In genomic region chr5:150000261-150000989, GRCh38 we compare ENCODE assay signal across 8 cellular contexts. TPM values are rescaled to one million over a fixed set of nuclear protein-coding genes. Genes with fewer than 3 reads are reported as not detected.
DNase-seq lines count a peak whose midpoint lies in the region; ATAC-seq and TF ChIP-seq lines count a peak whose summit lies in the region.

Gene HMGXB3, plus strand, starts transcription at chr5:150000739. Its CDS starts 4,114 bp downstream, at chr5:150004853.
Gene TIGD6, minus strand, starts transcription at chr5:150000654. Its CDS starts 4,306 bp downstream, at chr5:149996348.

- no peaks in the 10 kb centered on the region for H3K27me3 ChIP-seq in BLaER1 treated with 17β-estradiol and CSF1 and Interleukin-3, amounts not matched to agents 10 nM and 100 nM

- H3K27ac ChIP-seq in BLaER1 treated with 17β-estradiol and CSF1 and Interleukin-3, amounts not matched to agents 10 nM and 100 nM = peak within 1 kb of the TSS; percentile 92 to 100 (median 98)
- H3K27ac ChIP-seq in coronary artery = peak within 1 kb of the TSS; percentile 93 to 95

- H3K27ac Mint-ChIP-seq in activated CD4-positive, alpha-beta T cell treated with anti-CD3 and anti-CD28 coated beads, Interleukin-2, amount 10 ng/mL, durations not matched to agents 24 days and 14 days = peak within 1 kb of the TSS; percentile 97

- peaks cover 32 to 41% (median 36%) of the 10 kb centered on the region in 11 experiments for H3K36me3 ChIP-seq in BLaER1 treated with 17β-estradiol and CSF1 and Interleukin-3, amounts not matched to agents 10 nM and 100 nM

- intact Hi-C loops in activated CD4-positive, alpha-beta T cell treated with anti-CD3 and anti-CD28 coated beads, Interleukin-2, amount 10 ng/mL, durations not matched to agents 24 days and 14 days (cut with micrococcal nuclease) = loop anchor here (2.0 to 10.0 kb wide), 5 partner anchors 214 to 454 kb away; partner anchors contain the start of genes CD74, PPARGC1B and TCOF1

- peaks cover 24% of the 10 kb centered on the region for H3K36me3 Mint-ChIP-seq in activated CD4-positive, alpha-beta T cell treated with anti-CD3 and anti-CD28 coated beads, Interleukin-2, amount 10 ng/mL, durations not matched to agents 24 days and 14 days (ENCODE audit: low read depth)

- no peaks in the 10 kb centered on the region for H3K9me3 ChIP-seq in BLaER1 treated with 17β-estradiol and CSF1 and Interleukin-3, amounts not matched to agents 10 nM and 100 nM (replicated peaks in 1 of 11)

- peak within 1 kb of the TSS; percentile 86 for H3K4me3 Mint-ChIP-seq in activated CD4-positive, alpha-beta T cell treated with anti-CD3 and anti-CD28 coated beads, Interleukin-2, amount 10 ng/mL, durations not matched to agents 24 days and 14 days

- peaks cover 41% of the 10 kb centered on the region for H3K4me1 Mint-ChIP-seq in activated CD4-positive, alpha-beta T cell treated with anti-CD3 and anti-CD28 coated beads, Interleukin-2, amount 10 ng/mL, durations not matched to agents 24 days and 14 days

- peak; percentile 57 for DNase-seq in NCI-H524 treated with DMSO at 0.1 percent for 48 hours (lab: John Stamatoyannopoulos, UW)
- DNase-seq in activated CD4-positive, alpha-beta T cell treated with anti-CD3 and anti-CD28 coated beads, Interleukin-2, amount 10 ng/mL, durations not matched to agents 24 days and 14 days = peak; percentile 96
- DNase-seq in coronary artery (ENCODE audit: low spot score) = peak; percentile 97
- peak; percentile 95 for DNase-seq in left lobe of liver (ENCODE audit: low spot score)
- peak; percentile 90 to 91 for DNase-seq in stimulated activated CD4-positive, alpha-beta T cell treated with anti-CD3 and anti-CD28 coated beads, Interleukin-2, amount 100 ng/mL, for 24 hours

- peaks cover 24 to 43% (median 28%) of the 10 kb centered on the region in 10 experiments for H3K4me1 ChIP-seq in BLaER1 treated with 17β-estradiol and CSF1 and Interleukin-3, amounts not matched to agents 10 nM and 100 nM

- TF ChIP-seq CTCF in coronary artery (IDR thresholded peaks at IDR 0.05) = no peak

- peaks cover 35 to 45% (median 37%) of the 10 kb centered on the region in 11 experiments; a peak in 20 of 22 replicates for H4K20me1 ChIP-seq in BLaER1 treated with 17β-estradiol and CSF1 and Interleukin-3, amounts not matched to agents 10 nM and 100 nM

- ATAC-seq in GM19324 (IDR thresholded peaks at IDR 0.05; ENCODE audit: low FRiP score, unreplicated experiment) (peak; percentile 94), HG03460 (IDR thresholded peaks at IDR 0.05; ENCODE audit: unreplicated experiment) (peak; percentile 92), left lobe of liver (peak; percentile 91)

- H3K9ac ChIP-seq in BLaER1 treated with 17β-estradiol and CSF1 and Interleukin-3, amounts not matched to agents 10 nM and 100 nM = peak within 1 kb of the TSS; percentile 93 to 100 (median 98)

- H3K9me3 Mint-ChIP-seq in activated CD4-positive, alpha-beta T cell treated with anti-CD3 and anti-CD28 coated beads, Interleukin-2, amount 10 ng/mL, durations not matched to agents 24 days and 14 days = no peaks in the 10 kb centered on the region

- peak within 1 kb of the TSS; percentile 89 to 99 (median 93) for H3K4me3 ChIP-seq in BLaER1 treated with 17β-estradiol and CSF1 and Interleukin-3, amounts not matched to agents 10 nM and 100 nM
- H3K4me3 ChIP-seq in coronary artery = peak within 1 kb of the TSS; percentile 93

- H3K4me2 ChIP-seq in BLaER1 treated with 17β-estradiol and CSF1 and Interleukin-3, amounts not matched to agents 10 nM and 100 nM = peak within 1 kb of the TSS; percentile 77 to 97 (median 90)

- no peaks in the 10 kb centered on the region for H3K27me3 Mint-ChIP-seq in activated CD4-positive, alpha-beta T cell treated with anti-CD3 and anti-CD28 coated beads, Interleukin-2, amount 10 ng/mL, durations not matched to agents 24 days and 14 days

RNA-seq across cellular contexts. Expression of gene HMGXB3, which starts in this region (rescaled TPM):
- 43.1 and 47.8 TPM in 2 replicates for total RNA-seq in activated CD4-positive, alpha-beta T cell treated with anti-CD3 and anti-CD28 coated beads, Interleukin-2, amount 10 ng/mL, durations not matched to agents 24 days and 14 days
- 9.1 TPM for total RNA-seq in left lobe of liver

RNA-seq across cellular contexts. Expression of gene TIGD6, which starts in this region (rescaled TPM):
- 2.5 TPM in 2 replicates for total RNA-seq in activated CD4-positive, alpha-beta T cell treated with anti-CD3 and anti-CD28 coated beads, Interleukin-2, amount 10 ng/mL, durations not matched to agents 24 days and 14 days
- total RNA-seq in left lobe of liver = 2.7 TPM

Comparison
In these comparisons a context has a peak if more than half of its experiments do, and no peak if none do; other contexts are left out.
1. Peak in every context shown above with its lines: DNase-seq, ATAC-seq, H3K4me3 ChIP-seq and H3K27ac ChIP-seq.